In genomic region chr7:2474813-2475677, GRCh38 we compare ENCODE assay signal across 18 cellular contexts. TPM values are rescaled to one million over a fixed set of nuclear protein-coding genes. Genes with fewer than 3 reads are reported as not detected.
DNase-seq lines count a peak whose midpoint lies in the region; ATAC-seq and TF ChIP-seq lines count a peak whose summit lies in the region.
"Had no signal": no experiment of that assay in that cellular context is flagged by ENCODE, and none has a peak within 500 bp of the region (broad histone marks: within the 10 kb centered on the region; RNA-seq: fewer than 3 reads in every experiment).

No MANE protein-coding gene starts in this region.

- H3K27me3 ChIP-seq in NT2/D1 (ENCODE audit: insufficient read depth, insufficient read length) = peaks cover 3% of the 10 kb centered on the region
- H3K27me3 ChIP-seq in endodermal cell (ENCODE audit: control insufficient read depth, insufficient read depth, low read length, poor library complexity, severe bottlenecking) = no peaks in the 10 kb centered on the region
- peaks cover 8% of the 10 kb centered on the region for H3K27me3 ChIP-seq in upper lobe of right lung
- H3K27me3 ChIP-seq: BE2C had no signal

- peak overlapping the region; percentile 18 for H3K9ac ChIP-seq in NT2/D1 (ENCODE audit: insufficient read length, low read depth)
- no peak overlapping the region for H3K9ac ChIP-seq in endodermal cell (ENCODE audit: extremely low read depth, low read length, poor library complexity, severe bottlenecking)
- H3K9ac ChIP-seq: KMS-11 had no signal

- H3K36me3 ChIP-seq in NT2/D1 (ENCODE audit: insufficient read depth, insufficient read length, low read length) (no peaks in the 10 kb centered on the region), endodermal cell (ENCODE audit: control insufficient read depth, insufficient read depth, low read length) (no peaks in the 10 kb centered on the region), upper lobe of right lung (no peaks in the 10 kb centered on the region)
- H3K36me3 ChIP-seq: BE2C had no signal

- intact Hi-C loops in Calu3 (cut with micrococcal nuclease; ENCODE audit: unreplicated experiment) (loop anchor here (5.0 kb wide), 2 partner anchors 47 to 82 kb away; partner anchors contain the start of genes BRAT1 and IQCE), upper lobe of right lung (cut with DNase I) (no loop called here)
- intact Hi-C loops in activated T-helper 1 cell treated with anti-CD3 and anti-CD28 coated beads, Interleukin-12 subunit alpha, Interleukin-12 subunit beta, Interleukin-2, Interleukin-4 antibody, amounts not matched to agents 30 ng/mL and 10 ng/mL and 1 ng/mL, durations not matched to agents 14 hours and 24 hours and 36 hours (cut with micrococcal nuclease) = no loop called here

- H3K4me3 Mint-ChIP-seq in Calu3 (ENCODE audit: low read depth, unreplicated experiment) (no peak overlapping the region), endodermal cell (no peak overlapping the region)
- no peak overlapping the region for H3K4me3 Mint-ChIP-seq in activated T-helper 1 cell treated with anti-CD3 and anti-CD28 coated beads, Interleukin-12 subunit alpha, Interleukin-12 subunit beta, Interleukin-2, Interleukin-4 antibody, amounts not matched to agents 30 ng/mL and 10 ng/mL and 1 ng/mL, durations not matched to agents 14 hours and 24 hours and 36 hours
- no peak overlapping the region for H3K4me3 Mint-ChIP-seq in stimulated activated naive CD8-positive, alpha-beta T cell treated with anti-CD3 and anti-CD28 coated beads, Interleukin-15, amount 100 ng/mL, for 72 hours

- BruUV-seq in Calu3 (replicated peaks; lab: Mats Ljungman, UMichigan) = no TSS peak

- H3K27ac Mint-ChIP-seq in Calu3 (ENCODE audit: unreplicated experiment) = no peak overlapping the region
- H3K27ac Mint-ChIP-seq in endodermal cell = no peak overlapping the region
- no peak overlapping the region for H3K27ac Mint-ChIP-seq in activated T-helper 1 cell treated with anti-CD3 and anti-CD28 coated beads, Interleukin-12 subunit alpha, Interleukin-12 subunit beta, Interleukin-2, Interleukin-4 antibody, amounts not matched to agents 30 ng/mL and 10 ng/mL and 1 ng/mL, durations not matched to agents 14 hours and 24 hours and 36 hours
- no peak overlapping the region for H3K27ac Mint-ChIP-seq in stimulated activated naive CD8-positive, alpha-beta T cell treated with anti-CD3 and anti-CD28 coated beads, Interleukin-15, amount 100 ng/mL, for 72 hours

- no peak overlapping the region for H3K27ac ChIP-seq in endodermal cell (ENCODE audit: low read depth, low read length)
- H3K27ac ChIP-seq in upper lobe of right lung = no peak overlapping the region
- H3K27ac ChIP-seq: KMS-11 had no signal

- DNase-seq in Calu3 (no peak), NT2/D1 (ENCODE audit: low read depth, low spot score) (no peak), endodermal cell (peak; percentile 73), upper lobe of right lung (peak; percentile 61)
- no peak for DNase-seq in activated T-helper 1 cell treated with anti-CD3 and anti-CD28 coated beads, Interleukin-12 subunit alpha, Interleukin-12 subunit beta, Interleukin-2, Interleukin-4 antibody, amounts not matched to agents 30 ng/mL and 10 ng/mL and 1 ng/mL, durations not matched to agents 14 hours and 24 hours and 36 hours (ENCODE audit: low spot score)
- no peak for DNase-seq in stimulated activated naive CD8-positive, alpha-beta T cell treated with anti-CD3 and anti-CD28 coated beads, Interleukin-15, amount 100 ng/mL, for 72 hours
- DNase-seq in stimulated activated CD4-positive, alpha-beta T cell treated with anti-CD3 and anti-CD28 coated beads, Interleukin-2, amount 100 ng/mL, for 24 hours = no peak
- DNase-seq: BE2C, DMS153, NCI-H2029, NCI-H2171 treated with DMSO at 0.1 percent for 48 hours, NCI-H774, SHP77 treated with DMSO at 0.1 percent for 48 hours had no signal

- no peaks in the 10 kb centered on the region for H3K36me3 Mint-ChIP-seq in Calu3 (ENCODE audit: insufficient read depth, unreplicated experiment)
- H3K36me3 Mint-ChIP-seq in endodermal cell (ENCODE audit: low read depth) = no peaks in the 10 kb centered on the region
- H3K36me3 Mint-ChIP-seq in activated T-helper 1 cell treated with anti-CD3 and anti-CD28 coated beads, Interleukin-12 subunit alpha, Interleukin-12 subunit beta, Interleukin-2, Interleukin-4 antibody, amounts not matched to agents 30 ng/mL and 10 ng/mL and 1 ng/mL, durations not matched to agents 14 hours and 24 hours and 36 hours (ENCODE audit: low read depth) = no peaks in the 10 kb centered on the region

- H3K4me1 Mint-ChIP-seq in Calu3 (ENCODE audit: low read depth, unreplicated experiment) = peaks cover 19% of the 10 kb centered on the region
- H3K4me1 Mint-ChIP-seq in endodermal cell = no peaks in the 10 kb centered on the region
- no peaks in the 10 kb centered on the region for H3K4me1 Mint-ChIP-seq in activated T-helper 1 cell treated with anti-CD3 and anti-CD28 coated beads, Interleukin-12 subunit alpha, Interleukin-12 subunit beta, Interleukin-2, Interleukin-4 antibody, amounts not matched to agents 30 ng/mL and 10 ng/mL and 1 ng/mL, durations not matched to agents 14 hours and 24 hours and 36 hours (ENCODE audit: low read depth)
- H3K4me1 Mint-ChIP-seq in stimulated activated naive CD8-positive, alpha-beta T cell treated with anti-CD3 and anti-CD28 coated beads, Interleukin-15, amount 100 ng/mL, for 72 hours = peaks cover 28% of the 10 kb centered on the region

- H3K4me3 ChIP-seq in NT2/D1 (ENCODE audit: insufficient read length, low read depth) (no peak overlapping the region), endodermal cell (ENCODE audit: low read length) (no peak overlapping the region), upper lobe of right lung (no peak overlapping the region)
- H3K4me3 ChIP-seq: GM12878 had no signal

- peaks cover 43% of the 10 kb centered on the region for H3K4me1 ChIP-seq in NT2/D1 (ENCODE audit: insufficient read depth, insufficient read length)
- H3K4me1 ChIP-seq in endodermal cell (ENCODE audit: control insufficient read depth, insufficient read depth, low read length) = no peaks in the 10 kb centered on the region
- peaks cover 21% of the 10 kb centered on the region for H3K4me1 ChIP-seq in upper lobe of right lung

- ATAC-seq in upper lobe of right lung = no peak
- no peak for ATAC-seq in stimulated activated naive CD8-positive, alpha-beta T cell treated with anti-CD3 and anti-CD28 coated beads, Interleukin-15, amount 100 ng/mL, for 72 hours
- ATAC-seq: GM12878 had no signal

- CTCF ChIA-PET in Calu3 (lab: Charles Lee) = interaction anchor here (0.6 to 1.0 kb wide), 3 partner anchors 8 to 85 kb away, joined by 3 to 6 read pairs (median 3); no protein-coding TSS in a partner anchor

- TF ChIP-seq CTCF in Calu3 (IDR thresholded peaks at IDR 0.05; ENCODE audit: unreplicated experiment) (peak; percentile 55), endodermal cell (conservative IDR thresholded peaks at IDR 0.05) (peak; percentile 57), upper lobe of right lung (IDR thresholded peaks at IDR 0.05) (no peak)

- H3K9me3 ChIP-seq in NT2/D1 (ENCODE audit: insufficient read depth, low read length) (no peaks in the 10 kb centered on the region), endodermal cell (ENCODE audit: control insufficient read depth, low read length) (no peaks in the 10 kb centered on the region), upper lobe of right lung (no peaks in the 10 kb centered on the region)
- H3K9me3 ChIP-seq: BE2C had no signal

- WGBS in endodermal cell (ENCODE audit: insufficient coverage in 1 of 2, insufficient read length in 1 of 2), 2 experiments = 91 to 92% methylated on average over 15 to 28 of the region's 28 CpGs

- no peaks in the 10 kb centered on the region for H3K9me3 Mint-ChIP-seq in Calu3 (ENCODE audit: low read depth, unreplicated experiment)
- no peaks in the 10 kb centered on the region for H3K9me3 Mint-ChIP-seq in endodermal cell
- H3K9me3 Mint-ChIP-seq in activated T-helper 1 cell treated with anti-CD3 and anti-CD28 coated beads, Interleukin-12 subunit alpha, Interleukin-12 subunit beta, Interleukin-2, Interleukin-4 antibody, amounts not matched to agents 30 ng/mL and 10 ng/mL and 1 ng/mL, durations not matched to agents 14 hours and 24 hours and 36 hours = no peaks in the 10 kb centered on the region
- H3K9me3 Mint-ChIP-seq in stimulated activated naive CD8-positive, alpha-beta T cell treated with anti-CD3 and anti-CD28 coated beads, Interleukin-15, amount 100 ng/mL, for 72 hours = no peaks in the 10 kb centered on the region

- H3K27me3 Mint-ChIP-seq in Calu3 (ENCODE audit: unreplicated experiment) (peaks cover 39% of the 10 kb centered on the region), endodermal cell (ENCODE audit: insufficient read depth) (no peaks in the 10 kb centered on the region)
- H3K27me3 Mint-ChIP-seq in activated T-helper 1 cell treated with anti-CD3 and anti-CD28 coated beads, Interleukin-12 subunit alpha, Interleukin-12 subunit beta, Interleukin-2, Interleukin-4 antibody, amounts not matched to agents 30 ng/mL and 10 ng/mL and 1 ng/mL, durations not matched to agents 14 hours and 24 hours and 36 hours (ENCODE audit: insufficient read depth) = peaks cover 4% of the 10 kb centered on the region
- H3K27me3 Mint-ChIP-seq in stimulated activated naive CD8-positive, alpha-beta T cell treated with anti-CD3 and anti-CD28 coated beads, Interleukin-15, amount 100 ng/mL, for 72 hours = peaks cover 14% of the 10 kb centered on the region

RNA-seq across cellular contexts. Expression of gene GRIFIN, which starts 1.2 kb away (rescaled TPM):
- total RNA-seq in Calu3 (2022) = not detected in 2 replicates
- not detected for total RNA-seq in endodermal cell
- not detected for polyA plus RNA-seq in endodermal cell (2013, experiment 1 of 2)
- polyA plus RNA-seq in endodermal cell (2013, experiment 2 of 2) = not detected
- not detected for total RNA-seq in upper lobe of right lung
- total RNA-seq in activated T-helper 1 cell treated with anti-CD3 and anti-CD28 coated beads, Interleukin-12 subunit alpha, Interleukin-12 subunit beta, Interleukin-2, Interleukin-4 antibody, amounts not matched to agents 30 ng/mL and 10 ng/mL and 1 ng/mL, durations not matched to agents 14 hours and 24 hours and 36 hours = not detected in 2 replicates
- total RNA-seq: G401, GM12878, NCI-H460 had no signal
- polyA plus RNA-seq: AG04450, GM12878 had no signal

RNA-seq across cellular contexts. Expression of gene LFNG, which starts 44.5 kb away (rescaled TPM):
- total RNA-seq in Calu3 (2022) (46.8 and 59.1 TPM in 2 replicates), endodermal cell (10 to 100 TPM; 16.0 to 47.2 TPM), upper lobe of right lung (35.4 TPM)
- polyA plus RNA-seq in endodermal cell (2013, experiment 1 of 2) = 54.6 TPM
- polyA plus RNA-seq in endodermal cell (2013, experiment 2 of 2) = 43.4 TPM
- 34.8 and 34.9 TPM in 2 replicates for total RNA-seq in activated T-helper 1 cell treated with anti-CD3 and anti-CD28 coated beads, Interleukin-12 subunit alpha, Interleukin-12 subunit beta, Interleukin-2, Interleukin-4 antibody, amounts not matched to agents 30 ng/mL and 10 ng/mL and 1 ng/mL, durations not matched to agents 14 hours and 24 hours and 36 hours

Comparison
In these comparisons a context has a peak if more than half of its experiments do, and no peak if none do; other contexts are left out.
1. DNase-seq: peak in endodermal cell (single experiment) and upper lobe of right lung (single experiment); none in Calu3 (single experiment), NT2/D1 (single experiment), activated T-helper 1 cell treated with anti-CD3 and anti-CD28 coated beads, Interleukin-12 subunit alpha, Interleukin-12 subunit beta, Interleukin-2, Interleukin-4 antibody, amounts not matched to agents 30 ng/mL and 10 ng/mL and 1 ng/mL, durations not matched to agents 14 hours and 24 hours and 36 hours (single experiment), stimulated activated naive CD8-positive, alpha-beta T cell treated with anti-CD3 and anti-CD28 coated beads, Interleukin-15, amount 100 ng/mL, for 72 hours (0 of 2) and stimulated activated CD4-positive, alpha-beta T cell treated with anti-CD3 and anti-CD28 coated beads, Interleukin-2, amount 100 ng/mL, for 24 hours (0 of 2).